ENCODE assay signal across 24 cellular contexts in the genomic region with DNA sequence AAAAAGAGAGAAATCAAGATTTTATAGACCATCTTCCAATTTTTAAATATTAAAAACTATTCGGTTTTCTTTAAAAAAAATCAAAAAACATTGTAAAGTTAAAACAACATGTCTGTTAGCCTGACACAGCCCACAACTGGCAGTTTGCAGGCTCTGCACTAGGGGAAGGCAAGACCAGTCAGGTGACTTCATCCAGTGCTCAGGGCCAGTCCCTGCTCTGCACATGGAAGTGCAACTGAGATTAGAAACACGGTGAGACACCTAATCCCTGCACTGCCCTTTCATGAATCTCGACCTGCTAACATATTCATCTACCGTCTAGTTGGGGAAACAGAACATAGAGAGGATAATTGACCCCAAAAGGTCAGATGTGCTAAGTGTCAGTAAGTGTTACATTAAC.
DNase-seq lines count a peak whose midpoint lies in the region; ATAC-seq and TF ChIP-seq lines count a peak whose summit lies in the region.
"Had no signal": no experiment of that assay in that cellular context is flagged by ENCODE, and none has a peak within 500 bp of the region (broad histone marks: within the 10 kb centered on the region; RNA-seq: fewer than 3 reads in every experiment).

No MANE protein-coding gene starts in this region.

- peaks cover 0 to 1% of the 10 kb centered on the region in 2 donors for H3K27me3 Mint-ChIP-seq in CD4-positive, alpha-beta memory T cell
- H3K27me3 Mint-ChIP-seq: activated CD4-positive, alpha-beta memory T cell treated with anti-CD3 and anti-CD28 coated beads, Interleukin-2, amount 10 ng/mL, durations not matched to agents 7 days and 5 days; activated naive CD8-positive, alpha-beta T cell treated with anti-CD3 and anti-CD28 coated beads, Interleukin-2, amount 50 U/mL, for 24 hours had no signal

- no peaks in the 10 kb centered on the region for H3K9me3 ChIP-seq in thyroid gland
- H3K9me3 ChIP-seq in CD4-positive, alpha-beta memory T cell (ENCODE audit: control insufficient read depth in 1 of 2, low read length in 2 of 2) = no peaks in the 10 kb centered on the region
- H3K9me3 ChIP-seq: testis had no signal

- H3K4me1 ChIP-seq in thyroid gland = no peaks in the 10 kb centered on the region
- no peaks in the 10 kb centered on the region for H3K4me1 ChIP-seq in CD4-positive, alpha-beta memory T cell (ENCODE audit: insufficient read depth, low read length)
- H3K4me1 ChIP-seq: testis had no signal

- H3K27ac Mint-ChIP-seq in CD4-positive, alpha-beta memory T cell = peak overlapping the region in 1 of 7 donors; percentile 77
- H3K27ac Mint-ChIP-seq: activated CD4-positive, alpha-beta memory T cell treated with anti-CD3 and anti-CD28 coated beads, Interleukin-2, amount 10 ng/mL, durations not matched to agents 7 days and 5 days; activated naive CD8-positive, alpha-beta T cell treated with anti-CD3 and anti-CD28 coated beads, Interleukin-2, amount 50 U/mL, for 24 hours; effector memory CD8-positive, alpha-beta T cell had no signal

- TF ChIP-seq CTCF in thyroid gland (IDR thresholded peaks at IDR 0.05) = no peak

- H3K27ac ChIP-seq in thyroid gland = no peak overlapping the region
- H3K27ac ChIP-seq in CD4-positive, alpha-beta memory T cell (ENCODE audit: low read depth, low read length) = no peak overlapping the region
- H3K27ac ChIP-seq: 22Rv1, GM23248, hepatocyte, testis had no signal

- H3K9me3 Mint-ChIP-seq in CD4-positive, alpha-beta memory T cell = peaks cover 0 to 4% (median 0%) of the 10 kb centered on the region in 8 donors
- H3K9me3 Mint-ChIP-seq: activated CD4-positive, alpha-beta memory T cell treated with anti-CD3 and anti-CD28 coated beads, Interleukin-2, amount 10 ng/mL, durations not matched to agents 7 days and 5 days; effector memory CD8-positive, alpha-beta T cell had no signal

- H3K36me3 ChIP-seq in thyroid gland = no peaks in the 10 kb centered on the region
- H3K36me3 ChIP-seq in CD4-positive, alpha-beta memory T cell (ENCODE audit: insufficient read depth, low read length) = no peaks in the 10 kb centered on the region

- 82 to 83% methylated on average over 4 of the region's 4 CpGs for WGBS in thyroid gland, 2 donors

- intact Hi-C loops in thyroid gland (cut with DNase I) = no loop called here
- intact Hi-C loops in CD4-positive, alpha-beta memory T cell (cut with micrococcal nuclease) = no loop called here

- ATAC-seq in HG02642 (IDR thresholded peaks at IDR 0.05; ENCODE audit: poor library complexity, unreplicated experiment) (peak; percentile 63), HG03342 (IDR thresholded peaks at IDR 0.05; ENCODE audit: unreplicated experiment) (peak; percentile 73), HG03196 (IDR thresholded peaks at IDR 0.05; ENCODE audit: unreplicated experiment) (no peak), HG02973 (IDR thresholded peaks at IDR 0.05; ENCODE audit: unreplicated experiment) (no peak)
- ATAC-seq: activated naive CD8-positive, alpha-beta T cell treated with anti-CD3 and anti-CD28 coated beads, Interleukin-2, amount 50 U/mL, for 24 hours; effector memory CD8-positive, alpha-beta T cell had no signal

- peaks cover 0 to 2% (median 1%) of the 10 kb centered on the region in 4 donors for H3K4me1 Mint-ChIP-seq in CD4-positive, alpha-beta memory T cell
- H3K4me1 Mint-ChIP-seq: activated CD4-positive, alpha-beta memory T cell treated with anti-CD3 and anti-CD28 coated beads, Interleukin-2, amount 10 ng/mL, durations not matched to agents 7 days and 5 days; activated naive CD8-positive, alpha-beta T cell treated with anti-CD3 and anti-CD28 coated beads, Interleukin-2, amount 50 U/mL, for 24 hours had no signal

- H3K27me3 ChIP-seq in thyroid gland = no peaks in the 10 kb centered on the region
- no peaks in the 10 kb centered on the region for H3K27me3 ChIP-seq in CD4-positive, alpha-beta memory T cell (ENCODE audit: insufficient read depth, low read length)
- H3K27me3 ChIP-seq: hepatocyte, testis had no signal

- H3K36me3 Mint-ChIP-seq in CD4-positive, alpha-beta memory T cell = peaks cover 0 to 13% of the 10 kb centered on the region in 2 donors

- no peak for TF ChIP-seq POLR2A in thyroid gland (IDR thresholded peaks at IDR 0.05)

- POLR2A ChIA-PET in CD4-positive, alpha-beta memory T cell (lab: Charles Lee; ENCODE audit: partially characterized antibody) = no interaction called here

- CTCF ChIA-PET in CD4-positive, alpha-beta memory T cell (lab: Charles Lee; ENCODE audit: partially characterized antibody) = no interaction called here

- DNase-seq in NCI-H82 (lab: John Stamatoyannopoulos, UW) (peak; percentile 5), NCI-H82 treated with DMSO at 0.1 percent for 48 hours (lab: John Stamatoyannopoulos, UW; ENCODE audit: unreplicated experiment) (no peak), thyroid gland (no peak)
- DNase-seq in CD4-positive, alpha-beta memory T cell = no peak
- DNase-seq: activated CD4-positive, alpha-beta memory T cell treated with anti-CD3 and anti-CD28 coated beads, Interleukin-2, amount 10 ng/mL, durations not matched to agents 7 days and 5 days; activated naive CD8-positive, alpha-beta T cell treated with anti-CD3 and anti-CD28 coated beads, Interleukin-2, amount 50 U/mL, for 24 hours; C1 segment of cervical spinal cord; effector memory CD8-positive, alpha-beta T cell; GM23248; IMR-90; kidney glomerular epithelial cell; MV-4-11; NCI-H774; retina; RPMI8226; stimulated activated CD4-positive, alpha-beta T cell treated with anti-CD3 and anti-CD28 coated beads, Interleukin-2, amount 100 ng/mL, for 24 hours; SW 1271; testis had no signal

- H3K4me3 Mint-ChIP-seq in CD4-positive, alpha-beta memory T cell = no peak overlapping the region
- H3K4me3 Mint-ChIP-seq: activated CD4-positive, alpha-beta memory T cell treated with anti-CD3 and anti-CD28 coated beads, Interleukin-2, amount 10 ng/mL, durations not matched to agents 7 days and 5 days; activated naive CD8-positive, alpha-beta T cell treated with anti-CD3 and anti-CD28 coated beads, Interleukin-2, amount 50 U/mL, for 24 hours; effector memory CD8-positive, alpha-beta T cell had no signal

- no peak overlapping the region for H3K4me3 ChIP-seq in thyroid gland (replicated peaks in 1 of 3)
- H3K4me3 ChIP-seq in CD4-positive, alpha-beta memory T cell (ENCODE audit: low read length in 2 of 2) = no peak overlapping the region
- H3K4me3 ChIP-seq: GM23248, hepatocyte, testis had no signal

Comparison
In these comparisons a context has a peak if more than half of its experiments do, and no peak if none do; other contexts are left out.
1. ATAC-seq: peak in HG02642 (single experiment) and HG03342 (single experiment); none in HG03196 (single experiment) and HG02973 (single experiment).